In genomic region chr10:113630929-113631533, GRCh38 we compare ENCODE assay signal across 1 cellular context.
TF ChIP-seq lines count a peak whose summit lies in the region.

No MANE protein-coding gene starts in this region.

TF ChIP-seq in GM23338, 12 proteins besides CTCF, POLR2A, EP300 and RAD21 (continued from another document):
- TF ChIP-seq ZNF462 (CRISPR knock-in tag; IDR thresholded peaks at IDR 0.05) (no peak), POLR2AphosphoS5 (IDR thresholded peaks at IDR 0.05; ENCODE audit: low read depth) (no peak), REST (IDR thresholded peaks at IDR 0.05; ENCODE audit: unreplicated experiment) (no peak), CREB1 (CRISPR knock-in tag; IDR thresholded peaks at IDR 0.05; ENCODE audit: low read depth) (no peak), STAT1 (IDR thresholded peaks at IDR 0.05; ENCODE audit: unreplicated experiment) (no peak), ZNF114 (CRISPR knock-in tag; IDR thresholded peaks at IDR 0.05) (no peak), EZH2 (IDR thresholded peaks at IDR 0.05; ENCODE audit: low read depth, unreplicated experiment) (no peak), EZH2phosphoT487 (IDR thresholded peaks at IDR 0.05; ENCODE audit: unreplicated experiment) (no peak)
